In the genomic region with DNA sequence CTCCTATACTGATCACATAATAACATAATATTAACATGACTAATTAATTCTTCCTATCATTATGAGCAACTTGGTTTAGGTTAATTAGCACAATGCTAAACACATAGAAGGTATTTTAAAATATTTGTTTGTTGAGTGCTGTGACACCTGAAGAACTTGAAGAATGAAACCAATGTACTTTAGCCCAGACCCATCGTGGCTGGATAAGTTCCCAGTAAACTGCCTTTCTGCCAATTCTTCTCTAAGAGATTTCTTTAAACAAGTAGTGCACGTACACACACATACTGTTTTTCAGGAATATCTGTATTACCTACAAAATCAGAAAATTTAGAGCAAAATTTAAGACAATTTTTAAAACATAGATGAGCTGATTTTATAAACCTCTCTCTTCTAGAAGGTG, we compare ENCODE assay signal across 22 cellular contexts.
"Had no signal": no experiment of that assay in that cellular context is flagged by ENCODE, and none has a peak within 500 bp of the region (broad histone marks: within the 10 kb centered on the region; RNA-seq: fewer than 3 reads in every experiment).

No MANE protein-coding gene starts in this region.

- FAIRE-seq: HTR-8/SVneo had no signal

- H3K9me2 ChIP-seq: SK-N-SH had no signal

- H3K27me3 ChIP-seq: MG63 had no signal

- H3K36me3 ChIP-seq: MG63 had no signal

- H3K4me2 ChIP-seq: SK-N-SH had no signal

- H3K4me3 ChIP-seq: MG63 had no signal

- DNase-seq: KBM-7, MG63, NCI-H1092, NCI-H1105 treated with DMSO at 0.1 percent for 48 hours, NCI-H1417 treated with DMSO at 0.1 percent for 48 hours, NCI-H146, NCI-H1694 treated with DMSO at 0.1 percent for 48 hours, NCI-H1930, NCI-H2081, NCI-H2107, NCI-H226, NCI-H510A treated with DMSO at 0.1 percent for 48 hours, NCI-H526, NCI-H748 treated with DMSO at 0.1 percent for 48 hours, PC-3, SHP77, SK-N-SH, SW 1271 had no signal

- H3K9ac ChIP-seq: SK-N-SH had no signal

- H3K27ac ChIP-seq: HL-60, RWPE1 had no signal

- H3K9me3 ChIP-seq: MG63, SK-N-SH had no signal

- ATAC-seq: Panc1, PC-3 had no signal
